Comparison of ENCODE assay signal across 23 cellular contexts in the genomic region with DNA sequence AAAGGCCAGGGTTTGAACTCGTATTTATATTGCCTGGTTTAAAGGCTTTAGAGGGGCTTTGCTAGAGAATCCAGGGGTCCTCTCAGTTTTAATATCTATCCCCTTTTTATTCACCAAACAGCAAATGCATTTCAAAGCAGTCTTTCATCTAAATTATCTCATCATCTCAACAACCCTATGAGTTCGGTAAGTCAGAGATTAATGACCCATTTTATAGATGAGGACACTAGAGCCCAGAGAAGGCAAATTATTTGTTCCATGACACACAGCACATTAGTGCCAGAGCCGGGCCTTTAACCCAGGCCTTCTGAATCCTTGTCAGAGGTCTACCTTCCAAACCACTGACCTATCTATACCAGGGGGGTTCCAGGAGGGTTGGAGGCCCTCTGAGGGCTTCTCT.
"Had no signal": no experiment of that assay in that cellular context is flagged by ENCODE, and none has a peak within 500 bp of the region (broad histone marks: within the 10 kb centered on the region; RNA-seq: fewer than 3 reads in every experiment).

No MANE protein-coding gene starts in this region.

- ATAC-seq: activated CD8-positive, alpha-beta T cell treated with anti-CD3 and anti-CD28 coated beads for 36 hours; activated T-cell treated with anti-CD3 and anti-CD28 coated beads, Interleukin-2, amount 50 U/mL, for 4 hours; activated T-helper 17 cell treated with anti-CD3 and anti-CD28 coated beads, Interleukin-2, amount 50 U/mL, for 72 hours; body of pancreas; T-helper 17 cell had no signal

- DNase-seq: activated CD4-positive, alpha-beta T cell treated with anti-CD3 and anti-CD28 coated beads for 1 hour; activated CD4-positive, alpha-beta T cell treated with anti-CD3 and anti-CD28 coated beads for 4 hours; activated CD4-positive, alpha-beta T cell treated with anti-CD3 and anti-CD28 coated beads, Interleukin-2, amount 50 U/mL, for 1 hour; activated CD4-positive, alpha-beta T cell treated with anti-CD3 and anti-CD28 coated beads, Interleukin-2, amount 50 U/mL, for 48 hours; activated CD4-positive, CD25-positive, alpha-beta regulatory T cell; activated CD8-positive, alpha-beta memory T cell treated with anti-CD3 and anti-CD28 coated beads for 24 hours; activated CD8-positive, alpha-beta T cell treated with anti-CD3 and anti-CD28 coated beads for 36 hours; activated effector memory CD4-positive, alpha-beta T cell treated with Interleukin-2 at 50 U/mL for 16 hours; activated gamma-delta T cell treated with Interleukin-2 at 50 U/mL for 16 hours; activated naive CD4-positive, alpha-beta T cell treated with anti-CD3 and anti-CD28 coated beads, Interleukin-2, amount 50 U/mL, for 16 hours; activated naive CD4-positive, alpha-beta T cell treated with Interleukin-2 at 50 U/mL for 16 hours; activated T-cell treated with anti-CD3 and anti-CD28 coated beads, Interleukin-2, amount 50 U/mL, for 4 hours; amniotic stem cell; aorta; body of pancreas; colonic mucosa; effector memory CD4-positive, alpha-beta T cell; foreskin fibroblast; T-helper 1 cell; T-helper 17 cell had no signal

- H3K36me3 ChIP-seq: breast epithelium, cardiac muscle cell, colonic mucosa had no signal

- H3K27me3 ChIP-seq: body of pancreas, breast epithelium, cardiac muscle cell, colonic mucosa had no signal

- H3K4me1 ChIP-seq: body of pancreas, breast epithelium, colonic mucosa had no signal

- H3K27ac ChIP-seq: body of pancreas, breast epithelium, cardiac muscle cell, colonic mucosa had no signal

- H3K9me3 ChIP-seq: body of pancreas, breast epithelium, colonic mucosa had no signal

- H3K4me3 ChIP-seq: body of pancreas, breast epithelium, cardiac muscle cell, colonic mucosa had no signal
